In genomic region chr1:54853096-54853792, GRCh38 we compare ENCODE assay signal across 21 cellular contexts. TPM values are rescaled to one million over a fixed set of nuclear protein-coding genes. Genes with fewer than 3 reads are reported as not detected.
"Had no signal": no experiment of that assay in that cellular context is flagged by ENCODE, and none has a peak within 500 bp of the region (broad histone marks: within the 10 kb centered on the region; RNA-seq: fewer than 3 reads in every experiment).

No MANE protein-coding gene starts in this region.

- ATAC-seq: K562, Right ventricle myocardium inferior, SK-N-SH treated with all-trans-retinoic acid at 6 μM for 48 hours had no signal

- H3K27ac ChIP-seq: SJCRH30 had no signal

- H3K27me3 ChIP-seq: SJCRH30 had no signal

- DNase-seq: MV-4-11, NCI-H1048, NCI-H1105, NCI-H1417, NCI-H146, NCI-H1694 treated with DMSO at 0.1 percent for 48 hours, NCI-H1930, NCI-H2081, NCI-H2107, NCI-H2227 treated with DMSO at 0.1 percent for 48 hours, NCI-H524 treated with DMSO at 0.1 percent for 48 hours, NCI-H69, NCI-H774, SHP77 treated with DMSO at 0.1 percent for 48 hours, SJCRH30 had no signal

- H3K4me3 ChIP-seq: K562, SJCRH30 had no signal

- H3K4me1 ChIP-seq: SJCRH30 had no signal

- FAIRE-seq: K562 had no signal

- H3K9me3 ChIP-seq: SJCRH30 had no signal

- H3K36me3 ChIP-seq: SJCRH30 had no signal

RNA-seq across cellular contexts. Expression of gene TTC22, which starts 52.1 kb away (rescaled TPM):
- total RNA-seq: HT1080, K562, LHCN-M2, NCI-H460, Right ventricle myocardium inferior, SJCRH30 had no signal
